ENCODE assay signal across 8 cellular contexts in the genomic region with DNA sequence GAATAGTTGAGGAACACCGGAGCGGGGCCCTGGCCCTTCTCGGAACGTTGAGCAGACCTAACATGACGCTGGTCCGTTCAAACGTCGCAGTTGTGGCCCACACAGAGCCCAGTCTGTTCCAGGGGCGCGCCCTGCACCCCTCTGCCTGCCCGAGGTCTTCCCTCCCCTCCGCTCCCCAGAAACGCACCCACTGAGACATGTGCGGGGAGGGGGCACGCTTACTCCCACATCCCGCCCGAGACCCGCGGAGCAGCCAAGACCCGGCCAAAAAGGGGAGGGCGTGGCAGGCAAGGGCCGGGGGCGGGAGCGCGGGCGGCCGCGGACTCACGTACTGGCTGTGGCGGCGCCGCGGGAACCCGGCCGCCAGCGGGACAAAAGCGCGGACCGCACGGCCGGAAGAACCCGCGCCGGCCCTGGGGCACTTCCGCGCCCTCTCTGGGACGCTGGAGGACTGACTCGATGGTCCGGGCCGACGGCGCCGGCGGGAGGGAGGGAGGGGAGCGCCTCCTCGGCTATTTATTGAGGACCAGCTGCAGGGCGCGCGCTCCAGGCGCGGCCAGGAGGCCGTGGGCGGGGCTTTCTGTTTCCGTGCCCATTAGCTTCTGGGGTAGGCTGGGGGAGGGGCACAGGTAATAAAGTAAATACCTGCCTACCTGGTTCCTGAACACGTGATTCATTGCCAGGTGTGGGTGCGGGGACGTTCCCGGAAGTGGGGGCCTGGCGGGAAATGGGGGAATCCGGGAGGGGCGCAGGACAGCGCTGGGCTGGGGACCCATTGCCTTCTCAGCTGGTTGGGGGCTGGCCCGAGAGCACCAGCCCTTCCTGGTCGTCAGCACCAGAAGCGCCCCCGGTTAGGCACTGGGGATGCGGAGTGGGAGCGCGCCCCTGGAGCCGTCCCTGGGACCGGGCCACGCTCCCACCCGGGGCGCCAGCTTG. TPM values are rescaled to one million over a fixed set of nuclear protein-coding genes. Genes with fewer than 3 reads are reported as not detected.
DNase-seq lines count a peak whose midpoint lies in the region; ATAC-seq and TF ChIP-seq lines count a peak whose summit lies in the region.

A gene (minus strand): TSS at position 390 of the 936 bp plus-strand sequence. CDS start 57 bp downstream, at position 333.

- H3K79me2 ChIP-seq in Loucy (ENCODE audit: insufficient read depth, low read length) (peaks cover 11% of the 10 kb centered on the region), neural cell (replicated peaks; ENCODE audit: insufficient read depth, low read length) (peaks cover 10% of the 10 kb centered on the region)

- TF ChIP-seq RAD21 in neural cell (conservative IDR thresholded peaks at IDR 0.05), result no peak

- H3K9me2 ChIP-seq in Loucy (replicated peaks; ENCODE audit: low read depth, low read length), result no peaks in the 10 kb centered on the region
- H3K9me2 ChIP-seq in neural cell (ENCODE audit: insufficient read depth, low read length), result no peaks in the 10 kb centered on the region

- peak within 1 kb of the TSS; percentile 91 to 92 for H3K4me3 Mint-ChIP-seq in stimulated activated naive CD8-positive, alpha-beta T cell treated with anti-CD3 and anti-CD28 coated beads, Interleukin-15, amount 100 ng/mL, for 72 hours

- no peaks in the 10 kb centered on the region for H3K9me3 ChIP-seq in Loucy (ENCODE audit: insufficient read depth, low read depth, low read length)
- no peaks in the 10 kb centered on the region for H3K9me3 ChIP-seq in neural cell (ENCODE audit: low read length)

- DNase-seq in ELR (ENCODE audit: low read depth) (peak; percentile 92), H7 (peak; percentile 94), SHP77 (lab: John Stamatoyannopoulos, UW) (peak; percentile 81 to 89), fibroblast of the conjunctiva (ENCODE audit: low read depth) (peak; percentile 76)
- peak; percentile 86 for DNase-seq in activated effector memory CD4-positive, alpha-beta T cell treated with Interleukin-2 at 50 U/mL for 16 hours
- peak; percentile 93 to 94 for DNase-seq in stimulated activated naive CD8-positive, alpha-beta T cell treated with anti-CD3 and anti-CD28 coated beads, Interleukin-15, amount 100 ng/mL, for 72 hours

- H3K27me3 Mint-ChIP-seq in stimulated activated naive CD8-positive, alpha-beta T cell treated with anti-CD3 and anti-CD28 coated beads, Interleukin-15, amount 100 ng/mL, for 72 hours, result no peaks in the 10 kb centered on the region

- peak within 1 kb of the TSS; percentile 69 for H3K4me2 ChIP-seq in Loucy (ENCODE audit: low read depth, low read length, poor library complexity, severe bottlenecking)
- H3K4me2 ChIP-seq in neural cell (ENCODE audit: low read length), result peak within 1 kb of the TSS; percentile 84

- H3K36me3 ChIP-seq in H7 (replicated peaks; ENCODE audit: control insufficient read depth, insufficient read depth, low read length) (peaks cover 3% of the 10 kb centered on the region), Loucy (ENCODE audit: insufficient read depth, low read length) (no peaks in the 10 kb centered on the region), neural cell (ENCODE audit: insufficient read depth, low read length) (peaks cover 10% of the 10 kb centered on the region)

- H3K9ac ChIP-seq in Loucy (ENCODE audit: low read depth, low read length, poor library complexity, severe bottlenecking), result peak within 1 kb of the TSS; percentile 95
- peak within 1 kb of the TSS; percentile 92 for H3K9ac ChIP-seq in neural cell (ENCODE audit: low read length)

- H3K4me3 ChIP-seq in H7 (ENCODE audit: insufficient read depth, low read depth, low read length), result peak within 1 kb of the TSS; percentile 64
- H3K4me3 ChIP-seq in Loucy (ENCODE audit: low read length, poor library complexity, severe bottlenecking), result peak within 1 kb of the TSS; percentile 99
- H3K4me3 ChIP-seq in neural cell (ENCODE audit: low read length), result peak within 1 kb of the TSS; percentile 99

- TF ChIP-seq CTCF in Loucy (conservative IDR thresholded peaks at IDR 0.05; ENCODE audit: low read length) (no peak), neural cell (IDR thresholded peaks at IDR 0.05; ENCODE audit: poor library complexity, severe bottlenecking) (peak; percentile 37)

- peak; percentile 93 for ATAC-seq in stimulated activated naive CD8-positive, alpha-beta T cell treated with anti-CD3 and anti-CD28 coated beads, Interleukin-15, amount 100 ng/mL, for 72 hours

- H3K27me3 ChIP-seq in H7 (ENCODE audit: control insufficient read depth, insufficient read depth, low read length) (no peaks in the 10 kb centered on the region), Loucy (ENCODE audit: insufficient read depth, low read length, poor library complexity, severe bottlenecking) (no peaks in the 10 kb centered on the region), neural cell (ENCODE audit: insufficient read depth, low read depth, low read length) (no peaks in the 10 kb centered on the region)

- peaks cover 7% of the 10 kb centered on the region for H3K4me1 ChIP-seq in Loucy (ENCODE audit: insufficient read depth, low read length, poor library complexity, severe bottlenecking)

- H2AFZ ChIP-seq in Loucy (ENCODE audit: low read length) (peak within 1 kb of the TSS; percentile 96), neural cell (ENCODE audit: low read depth, low read length) (peak within 1 kb of the TSS; percentile 95)

- H4K20me1 ChIP-seq in Loucy (ENCODE audit: insufficient read depth, low read length, poor library complexity, severe bottlenecking), result no peaks in the 10 kb centered on the region
- no peaks in the 10 kb centered on the region for H4K20me1 ChIP-seq in neural cell (ENCODE audit: insufficient read depth)

- no peak for TF ChIP-seq EP300 in neural cell (conservative IDR thresholded peaks at IDR 0.05; ENCODE audit: poor library complexity, severe bottlenecking)

- H3K27ac ChIP-seq in neural cell (ENCODE audit: low read length), result peak within 1 kb of the TSS; percentile 80

- H3K9me3 Mint-ChIP-seq in stimulated activated naive CD8-positive, alpha-beta T cell treated with anti-CD3 and anti-CD28 coated beads, Interleukin-15, amount 100 ng/mL, for 72 hours, result no peaks in the 10 kb centered on the region

- peaks cover 20% of the 10 kb centered on the region for H3K4me1 Mint-ChIP-seq in stimulated activated naive CD8-positive, alpha-beta T cell treated with anti-CD3 and anti-CD28 coated beads, Interleukin-15, amount 100 ng/mL, for 72 hours

- H3F3A ChIP-seq in Loucy (ENCODE audit: low read depth) (no peaks in the 10 kb centered on the region), neural cell (ENCODE audit: insufficient read depth, low read length, poor library complexity, severe bottlenecking) (no peaks in the 10 kb centered on the region)

- peak within 1 kb of the TSS; percentile 97 to 99 for H3K27ac Mint-ChIP-seq in stimulated activated naive CD8-positive, alpha-beta T cell treated with anti-CD3 and anti-CD28 coated beads, Interleukin-15, amount 100 ng/mL, for 72 hours

TF ChIP-seq in neural cell, 6 proteins besides CTCF, POLR2A, EP300 and RAD21:
- TF ChIP-seq POLR2AphosphoS5 (IDR thresholded peaks at IDR 0.05), result peak; percentile 84
- TF ChIP-seq TAF1 (IDR thresholded peaks at IDR 0.05; ENCODE audit: low read depth), result no peak
- TF ChIP-seq EZH2 (IDR thresholded peaks at IDR 0.05; ENCODE audit: borderline replicate concordance, insufficient read depth, low read length, poor library complexity, severe bottlenecking), result no peak
- peak; percentile 89 for TF ChIP-seq MXI1 (conservative IDR thresholded peaks at IDR 0.05; ENCODE audit: poor library complexity, severe bottlenecking)
- TF ChIP-seq SMC3 (conservative IDR thresholded peaks at IDR 0.05; ENCODE audit: poor library complexity), result peak; percentile 32
- TF ChIP-seq, protein P1, sequence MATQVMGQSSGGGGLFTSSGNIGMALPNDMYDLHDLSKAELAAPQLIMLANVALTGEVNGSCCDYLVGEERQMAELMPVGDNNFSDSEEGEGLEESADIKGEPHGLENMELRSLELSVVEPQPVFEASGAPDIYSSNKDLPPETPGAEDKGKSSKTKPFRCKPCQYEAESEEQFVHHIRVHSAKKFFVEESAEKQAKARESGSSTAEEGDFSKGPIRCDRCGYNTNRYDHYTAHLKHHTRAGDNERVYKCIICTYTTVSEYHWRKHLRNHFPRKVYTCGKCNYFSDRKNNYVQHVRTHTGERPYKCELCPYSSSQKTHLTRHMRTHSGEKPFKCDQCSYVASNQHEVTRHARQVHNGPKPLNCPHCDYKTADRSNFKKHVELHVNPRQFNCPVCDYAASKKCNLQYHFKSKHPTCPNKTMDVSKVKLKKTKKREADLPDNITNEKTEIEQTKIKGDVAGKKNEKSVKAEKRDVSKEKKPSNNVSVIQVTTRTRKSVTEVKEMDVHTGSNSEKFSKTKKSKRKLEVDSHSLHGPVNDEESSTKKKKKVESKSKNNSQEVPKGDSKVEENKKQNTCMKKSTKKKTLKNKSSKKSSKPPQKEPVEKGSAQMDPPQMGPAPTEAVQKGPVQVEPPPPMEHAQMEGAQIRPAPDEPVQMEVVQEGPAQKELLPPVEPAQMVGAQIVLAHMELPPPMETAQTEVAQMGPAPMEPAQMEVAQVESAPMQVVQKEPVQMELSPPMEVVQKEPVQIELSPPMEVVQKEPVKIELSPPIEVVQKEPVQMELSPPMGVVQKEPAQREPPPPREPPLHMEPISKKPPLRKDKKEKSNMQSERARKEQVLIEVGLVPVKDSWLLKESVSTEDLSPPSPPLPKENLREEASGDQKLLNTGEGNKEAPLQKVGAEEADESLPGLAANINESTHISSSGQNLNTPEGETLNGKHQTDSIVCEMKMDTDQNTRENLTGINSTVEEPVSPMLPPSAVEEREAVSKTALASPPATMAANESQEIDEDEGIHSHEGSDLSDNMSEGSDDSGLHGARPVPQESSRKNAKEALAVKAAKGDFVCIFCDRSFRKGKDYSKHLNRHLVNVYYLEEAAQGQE (IDR thresholded peaks at IDR 0.05; ENCODE audit: borderline replicate concordance), result peak; percentile 53
TF ChIP-seq in neural cell: peak in this region for 4.

RNA-seq across cellular contexts. Expression of the gene that starts here (rescaled TPM):
- total RNA-seq in H7 (2014; rRNA removed; shearing (Covaris generic)), result 20.6 and 31.1 TPM in 2 replicates
- 51.1 and 69.1 TPM in 2 replicates for polyA plus RNA-seq in neural cell
- polyA minus RNA-seq in neural cell, result 75.7 and 95.0 TPM in 2 replicates

Comparison
In these comparisons a context has a peak if more than half of its experiments do, and no peak if none do; other contexts are left out.
1. Peak in every context shown above with its lines: DNase-seq, ATAC-seq, H3K4me3 ChIP-seq and H3K27ac ChIP-seq.